25 cellular contexts compared by ENCODE assay signal in the genomic region with DNA sequence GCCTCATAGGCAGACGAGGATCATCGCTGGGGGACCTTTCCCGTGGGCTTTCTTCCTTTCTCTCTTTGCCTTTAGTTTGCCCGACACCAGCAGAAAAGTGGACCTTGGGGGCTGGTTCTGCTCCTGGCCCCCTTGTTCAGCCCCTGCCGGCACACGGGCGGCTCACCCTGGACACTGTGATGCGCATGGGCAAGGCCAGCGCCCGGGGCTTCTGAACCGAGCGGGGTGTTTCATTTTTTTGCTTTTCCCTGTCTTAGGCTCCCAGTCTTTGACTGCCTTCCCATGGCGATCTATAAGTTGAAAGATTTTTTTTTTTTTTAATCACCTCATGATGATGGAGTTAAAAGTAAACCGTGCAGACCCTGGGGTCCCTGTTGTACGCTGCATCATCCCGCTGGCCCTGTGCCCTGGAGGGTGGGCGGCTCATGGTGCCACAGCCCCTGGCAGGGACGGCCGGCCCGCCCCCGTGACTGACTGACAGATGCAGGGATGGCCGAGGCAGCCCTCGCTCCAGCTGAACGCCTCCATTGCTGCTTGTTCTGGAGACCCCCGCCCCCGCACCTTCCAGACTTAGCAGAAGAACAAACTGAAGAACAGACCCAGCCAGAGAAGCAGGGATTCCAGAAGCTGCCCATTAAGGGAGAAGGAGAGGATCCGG. TPM values are rescaled to one million over a fixed set of nuclear protein-coding genes. Genes with fewer than 3 reads are reported as not detected.
"Had no signal": no experiment of that assay in that cellular context is flagged by ENCODE, and none has a peak within 500 bp of the region (broad histone marks: within the 10 kb centered on the region; RNA-seq: fewer than 3 reads in every experiment).

No MANE protein-coding gene starts in this region.

- DNase-seq: activated CD4-positive, alpha-beta T cell treated with anti-CD3 and anti-CD28 coated beads for 48 hours; activated CD4-positive, alpha-beta T cell treated with anti-CD3 and anti-CD28 coated beads, Interleukin-2, amount 50 U/mL, for 48 hours; activated CD8-positive, alpha-beta memory T cell treated with anti-CD3 and anti-CD28 coated beads, Interleukin-2, amount 10 ng/mL, durations not matched to agents 7 days and 5 days; activated gamma-delta T cell; activated naive CD4-positive, alpha-beta T cell treated with anti-CD3 and anti-CD28 coated beads, Interleukin-2, amount 50 U/mL, for 16 hours; activated naive CD8-positive, alpha-beta T cell treated with anti-CD3 and anti-CD28 coated beads, Interleukin-2, amount 10 ng/mL, durations not matched to agents 7 days and 5 days; activated T-cell treated with anti-CD3 and anti-CD28 coated beads, Interleukin-2, amount 50 U/mL, for 4 hours; adrenal gland; caudate nucleus; MG63; MV-4-11; NCI-H1092 treated with DMSO at 0.1 percent for 48 hours; NCI-H1417 treated with DMSO at 0.1 percent for 48 hours; NCI-H1694; NCI-H2029 treated with DMSO at 0.1 percent for 48 hours; NCI-H345; NCI-H510A treated with DMSO at 0.1 percent for 48 hours; NCI-H69; NK-92 treated with Interleukin-12 subunit alpha and Interleukin-12 subunit beta, amount 100 ng/mL, for 24 hours; OCI-M1; Peyer's patch; SHP77 treated with DMSO at 0.1 percent for 48 hours had no signal

- H3K4me3 ChIP-seq: adrenal gland, MG63, Peyer's patch had no signal

- H3K4me1 ChIP-seq: adrenal gland, Peyer's patch had no signal

- H3K9me3 ChIP-seq: adrenal gland, MG63, Peyer's patch had no signal

- ATAC-seq: activated CD4-positive, CD25-positive, alpha-beta regulatory T cell treated with anti-CD3 and anti-CD28 coated beads, Interleukin-2, amount 50 U/mL, for 24 hours; activated CD8-positive, alpha-beta memory T cell treated with anti-CD3 and anti-CD28 coated beads, Interleukin-2, amount 10 ng/mL, durations not matched to agents 7 days and 5 days; activated T-cell treated with anti-CD3 and anti-CD28 coated beads, Interleukin-2, amount 50 U/mL, for 4 hours; activated T-helper 17 cell treated with anti-CD3 and anti-CD28 coated beads, Interleukin-2, amount 50 U/mL, for 72 hours had no signal

- H3K27ac ChIP-seq: adrenal gland, Peyer's patch had no signal

- H3K27me3 ChIP-seq: adrenal gland, MG63, Peyer's patch had no signal

RNA-seq across cellular contexts. Expression of gene CILP2, which starts 32.3 kb away (rescaled TPM):
- total RNA-seq: Peyer's patch, SK-MEL-5 had no signal
